In genomic region chr7:140026935-140027334, GRCh38 we compare ENCODE assay signal across 29 cellular contexts. TPM values are rescaled to one million over a fixed set of nuclear protein-coding genes. Genes with fewer than 3 reads are reported as not detected.
A peak's percentile ranks its signal among the peaks of the same experiment; 100 is the strongest.
DNase-seq lines count a peak whose midpoint lies in the region; ATAC-seq, FAIRE-seq and TF ChIP-seq lines count a peak whose summit lies in the region.
"Had no signal": no experiment of that assay in that cellular context is flagged by ENCODE, and none has a peak within 500 bp of the region (broad histone marks: within the 10 kb centered on the region; RNA-seq: fewer than 3 reads in every experiment).

No MANE protein-coding gene starts in this region.

- H3K18ac ChIP-seq in IMR-90 (ENCODE audit: low read depth, low read length) (no peak overlapping the region), H1 (ENCODE audit: extremely low read depth, low read length) (no peak overlapping the region), trophoblast cell (ENCODE audit: low read length) (no peak overlapping the region)

- no peak overlapping the region for H3K9ac ChIP-seq in IMR-90 (ENCODE audit: low read depth, low read length)
- H3K9ac ChIP-seq in H1 (replicated peaks in 1 of 4; ENCODE audit: extremely low read depth in 1 of 4, low read depth in 3 of 4, low read length in 3 of 4) = no peak overlapping the region
- H3K9ac ChIP-seq in trophoblast cell (ENCODE audit: low read length) = no peak overlapping the region
- H3K9ac ChIP-seq in smooth muscle cell (ENCODE audit: low read depth) = no peak overlapping the region
- H3K9ac ChIP-seq: BLaER1 had no signal

- H3K4me2 ChIP-seq in IMR-90 (ENCODE audit: low read depth, low read length) (no peak overlapping the region), H1 (ENCODE audit: insufficient read depth in 1 of 2, low read depth in 2 of 2, low read length in 2 of 2) (no peak overlapping the region), trophoblast cell (ENCODE audit: low read length) (no peak overlapping the region), smooth muscle cell (no peak overlapping the region)
- H3K4me2 ChIP-seq: BLaER1 had no signal

- no peak for TF ChIP-seq POLR2A in IMR-90 (IDR thresholded peaks at IDR 0.05; ENCODE audit: low read depth, low read length)
- TF ChIP-seq POLR2A in H1 (IDR thresholded peaks at IDR 0.05; ENCODE audit: control extremely low read depth in 1 of 2, low read depth in 2 of 2, low read length in 2 of 2) = no peak

- H3F3A ChIP-seq in smooth muscle cell (ENCODE audit: low read depth) = no peaks in the 10 kb centered on the region

- H3K4ac ChIP-seq in IMR-90 (ENCODE audit: low read depth, low read length) = no peak overlapping the region
- no peak overlapping the region for H3K4ac ChIP-seq in H1 (replicated peaks; ENCODE audit: insufficient read length, low read depth, low read length)
- no peak overlapping the region for H3K4ac ChIP-seq in trophoblast cell (ENCODE audit: low read depth, low read length)

- H3K27ac Mint-ChIP-seq in activated CD8-positive, alpha-beta T cell treated with anti-CD3 and anti-CD28 coated beads for 36 hours = no peak overlapping the region
- H3K27ac Mint-ChIP-seq: CD14-positive monocyte; CD4-positive, CD25-positive, alpha-beta regulatory T cell; CD8-positive, alpha-beta memory T cell had no signal

- H2BK5ac ChIP-seq in IMR-90 (ENCODE audit: low read depth, low read length, poor library complexity, severe bottlenecking) (no peak overlapping the region), H1 (ENCODE audit: low read depth, low read length) (no peak overlapping the region), trophoblast cell (ENCODE audit: low read depth, low read length, poor library complexity) (no peak overlapping the region)

- no peak overlapping the region for H3K56ac ChIP-seq in IMR-90 (ENCODE audit: extremely low read depth, insufficient read depth, low read length)
- H3K56ac ChIP-seq in H1 (replicated peaks; ENCODE audit: insufficient read length, low read depth, low read length) = no peak overlapping the region

- no peak overlapping the region for H4K12ac ChIP-seq in trophoblast cell (ENCODE audit: low read depth, low read length)

- no peaks in the 10 kb centered on the region for H3K23me2 ChIP-seq in H1 (ENCODE audit: low read depth, low read length)

- peaks cover 10% of the 10 kb centered on the region for H3K9me1 ChIP-seq in IMR-90 (ENCODE audit: insufficient read depth, low read length)

- no peaks in the 10 kb centered on the region for H3K79me2 ChIP-seq in H1 (ENCODE audit: control insufficient read depth in 1 of 2, insufficient read depth in 2 of 2, low read length in 2 of 2)
- H3K79me2 ChIP-seq in trophoblast cell (ENCODE audit: control insufficient read depth, insufficient read depth, low read length, poor library complexity) = no peaks in the 10 kb centered on the region
- H3K79me2 ChIP-seq in smooth muscle cell (ENCODE audit: low read depth) = no peaks in the 10 kb centered on the region

- H2BK12ac ChIP-seq in H1 (ENCODE audit: low read depth, low read length) (no peak overlapping the region), trophoblast cell (ENCODE audit: low read length) (no peak overlapping the region)

- no TSS peak for BruUV-seq in IMR-90 (replicated peaks; lab: Mats Ljungman, UMichigan)

- H3K4me1 ChIP-seq in IMR-90 (ENCODE audit: control insufficient read depth, insufficient read depth, low read length) (no peaks in the 10 kb centered on the region), H1 (replicated peaks in 1 of 4; ENCODE audit: control insufficient read depth in 3 of 4, insufficient read depth in 4 of 4, low read length in 3 of 4) (no peaks in the 10 kb centered on the region), trophoblast cell (ENCODE audit: control insufficient read depth in 1 of 2, insufficient read depth in 2 of 2, low read length in 2 of 2) (no peaks in the 10 kb centered on the region), smooth muscle cell (ENCODE audit: low read depth) (no peaks in the 10 kb centered on the region)
- H3K4me1 ChIP-seq: BE2C, BLaER1 had no signal

- H3K36me3 ChIP-seq in IMR-90 (ENCODE audit: control insufficient read depth, insufficient read depth, low read length) (peaks cover 14% of the 10 kb centered on the region), H1 (ENCODE audit: control insufficient read depth in 2 of 4, insufficient read depth in 4 of 4, low read length in 3 of 4) (no peaks in the 10 kb centered on the region), trophoblast cell (ENCODE audit: control insufficient read depth in 1 of 2, insufficient read depth in 2 of 2, low read length in 2 of 2) (no peaks in the 10 kb centered on the region), smooth muscle cell (ENCODE audit: low read depth) (no peaks in the 10 kb centered on the region)
- H3K36me3 ChIP-seq: BE2C had no signal

- TF ChIP-seq EP300 in H1 (IDR thresholded peaks at IDR 0.05; ENCODE audit: borderline replicate concordance in 1 of 2, low read depth in 2 of 2, low read length in 2 of 2) = no peak

- H2BK20ac ChIP-seq in IMR-90 (ENCODE audit: low read depth, low read length) (no peak overlapping the region), H1 (ENCODE audit: low read length) (no peak overlapping the region)

- H4K8ac ChIP-seq in IMR-90 (ENCODE audit: low read depth in 2 of 2, low read length in 2 of 2) (no peak overlapping the region), H1 (ENCODE audit: extremely low read depth, insufficient read depth, low read length) (0 out of 2 replicates have a peak overlapping the region, but pooled peaks have one; percentile 57), trophoblast cell (ENCODE audit: low read depth, low read length) (no peak overlapping the region)

- no peaks in the 10 kb centered on the region for H3K9me3 ChIP-seq in IMR-90 (ENCODE audit: control insufficient read depth, insufficient read depth, low read length)
- H3K9me3 ChIP-seq in H1 (ENCODE audit: insufficient read depth in 2 of 2, low read depth in 1 of 2, low read length in 1 of 2) = no peaks in the 10 kb centered on the region
- no peaks in the 10 kb centered on the region for H3K9me3 ChIP-seq in trophoblast cell (ENCODE audit: insufficient read depth, low read depth, low read length)
- no peaks in the 10 kb centered on the region for H3K9me3 ChIP-seq in smooth muscle cell (replicated peaks; ENCODE audit: low read depth)
- H3K9me3 ChIP-seq: BE2C, BLaER1 had no signal

- H3K14ac ChIP-seq in IMR-90 (replicated peaks; ENCODE audit: low read depth, low read length) (no peak overlapping the region), H1 (ENCODE audit: insufficient read length) (no peak overlapping the region), trophoblast cell (ENCODE audit: low read length) (no peak overlapping the region)

- no peak for FAIRE-seq in H1 (lab: Jason Lieb, UNC)
- FAIRE-seq: A204.1, GM12878, GM12892, GM18507 had no signal

- CTCF ChIA-PET in IMR-90 (lab: Yijun Ruan, JAX) (no interaction called here), H1 (lab: Charles Lee; ENCODE audit: partially characterized antibody) (interaction anchor here (0.8 to 2.2 kb wide), 2 partner anchors 10 to 154 kb away, joined by 4 to 6 read pairs; no protein-coding TSS in a partner anchor)
- CTCF ChIA-PET in activated CD8-positive, alpha-beta T cell treated with anti-CD3 and anti-CD28 coated beads for 36 hours (lab: Charles Lee) = no interaction called here

- H2AFZ ChIP-seq in IMR-90 (replicated peaks; ENCODE audit: low read length, poor library complexity) (peak overlapping the region; percentile 59), H1 (ENCODE audit: low read length) (no peak overlapping the region), trophoblast cell (ENCODE audit: insufficient read depth, low read length, poor library complexity) (no peak overlapping the region), smooth muscle cell (ENCODE audit: low read depth) (no peak overlapping the region)

- in situ Hi-C loops in IMR-90 (cut with MboI; ENCODE audit: low sequenced_read_pairs) = no loop called here

- no peak overlapping the region for H2BK15ac ChIP-seq in IMR-90 (ENCODE audit: low read depth, low read length)
- no peak overlapping the region for H2BK15ac ChIP-seq in H1 (ENCODE audit: low read length)

- dilution Hi-C loops in IMR-90 (cut with HindIII; ENCODE audit: low sequenced_read_pairs, unreplicated experiment) = no loop called here

- H2AK9ac ChIP-seq in IMR-90 (replicated peaks; ENCODE audit: low read depth, low read length, poor library complexity) = no peak overlapping the region

- no peak overlapping the region for H4K91ac ChIP-seq in IMR-90 (ENCODE audit: insufficient read depth, low read depth, low read length)
- H4K91ac ChIP-seq in H1 (replicated peaks; ENCODE audit: insufficient read length, low read length) = no peak overlapping the region
- no peak overlapping the region for H4K91ac ChIP-seq in trophoblast cell (ENCODE audit: low read depth, low read length)

- peaks cover 6% of the 10 kb centered on the region for H3K36me3 Mint-ChIP-seq in activated CD8-positive, alpha-beta T cell treated with anti-CD3 and anti-CD28 coated beads for 36 hours (ENCODE audit: low read depth)

- 96% methylated on average over 5 of the region's 9 CpGs; no CpG with 5 or more reads in 1 of the 2 experiments for WGBS in IMR-90 (ENCODE audit: extremely low coverage in 2 of 2, insufficient read length in 1 of 2), 2 experiments
- 97% methylated on average over 9 of the region's 9 CpGs; no CpG with 5 or more reads in 1 of the 2 experiments for WGBS in H1 (ENCODE audit: extremely low coverage in 1 of 2, insufficient coverage in 1 of 2, insufficient read length in 1 of 2, insufficient replicate concordance in 2 of 2, low coverage in 1 of 2, low lambda C conversion rate in 2 of 2, missing lambda C conversion rate in 1 of 2), 2 experiments
- WGBS in trophoblast cell (ENCODE audit: extremely low coverage, insufficient coverage, insufficient read length) = no CpG with 5 or more reads among the region's 9 CpGs
- 95% methylated on average over 9 of the region's 9 CpGs for WGBS in smooth muscle cell (ENCODE audit: low lambda C conversion rate)

- H3K4me3 Mint-ChIP-seq in activated CD8-positive, alpha-beta T cell treated with anti-CD3 and anti-CD28 coated beads for 36 hours = no peak overlapping the region
- H3K4me3 Mint-ChIP-seq: CD14-positive monocyte; CD4-positive, alpha-beta memory T cell; CD4-positive, CD25-positive, alpha-beta regulatory T cell; CD8-positive, alpha-beta memory T cell had no signal

- H3K79me1 ChIP-seq in IMR-90 (ENCODE audit: low read depth in 1 of 2, low read length in 2 of 2) (no peaks in the 10 kb centered on the region), H1 (ENCODE audit: low read depth, low read length) (0 out of 2 replicates have a peak, but pooled peaks cover 2% of the 10 kb centered on the region), trophoblast cell (ENCODE audit: low read length) (no peaks in the 10 kb centered on the region)

- intact Hi-C loops in IMR-90 (cut with micrococcal nuclease) = no loop called here
- intact Hi-C loops in activated CD8-positive, alpha-beta T cell treated with anti-CD3 and anti-CD28 coated beads for 36 hours (cut with micrococcal nuclease) = no loop called here

- POLR2A ChIA-PET in IMR-90 (lab: Charles Lee; ENCODE audit: unreplicated experiment) (no interaction called here), H1 (lab: Charles Lee; ENCODE audit: partially characterized antibody) (no interaction called here)
- POLR2A ChIA-PET in activated CD8-positive, alpha-beta T cell treated with anti-CD3 and anti-CD28 coated beads for 36 hours (lab: Charles Lee) = interaction anchor here (0.6 kb wide), 1 partner anchor 600 kb away, joined by 3 read pairs; no protein-coding TSS in a partner anchor

- H3K4me1 Mint-ChIP-seq in activated CD8-positive, alpha-beta T cell treated with anti-CD3 and anti-CD28 coated beads for 36 hours (ENCODE audit: low read depth) = no peaks in the 10 kb centered on the region
- H3K4me1 Mint-ChIP-seq: CD14-positive monocyte had no signal

- no peak overlapping the region for H2AK5ac ChIP-seq in IMR-90 (ENCODE audit: low read depth, low read length)
- no peak overlapping the region for H2AK5ac ChIP-seq in H1 (ENCODE audit: low read depth, low read length)
- no peak overlapping the region for H2AK5ac ChIP-seq in trophoblast cell (ENCODE audit: low read length)

- H3K27me3 ChIP-seq in IMR-90 (ENCODE audit: control insufficient read depth, insufficient read depth, low read length) (no peaks in the 10 kb centered on the region), H1 (replicated peaks in 1 of 4; ENCODE audit: control insufficient read depth in 3 of 4, extremely low read depth in 1 of 4, insufficient read depth in 3 of 4, low read length in 3 of 4) (no peaks in the 10 kb centered on the region), trophoblast cell (ENCODE audit: insufficient read depth, low read length) (no peaks in the 10 kb centered on the region), smooth muscle cell (ENCODE audit: low read depth) (no peaks in the 10 kb centered on the region)
- H3K27me3 ChIP-seq: BE2C, BLaER1 had no signal

- H3K27ac ChIP-seq in IMR-90 (ENCODE audit: insufficient read depth, low read length) (no peak overlapping the region), VCaP (peak overlapping the region; percentile 53; the same call in 1 of the 2 replicates), H1 (ENCODE audit: low read depth, low read length) (no peak overlapping the region), trophoblast cell (ENCODE audit: low read depth, low read length) (no peak overlapping the region), smooth muscle cell (ENCODE audit: low read depth) (no peak overlapping the region)
- H3K27ac ChIP-seq: BLaER1 had no signal

- ATAC-seq in IMR-90 (ENCODE audit: low read depth) = no peak
- ATAC-seq in activated CD8-positive, alpha-beta T cell treated with anti-CD3 and anti-CD28 coated beads for 36 hours = no peak
- ATAC-seq: GM12878 had no signal

- H3K23ac ChIP-seq in IMR-90 (ENCODE audit: low read depth, low read length) (no peak overlapping the region), H1 (ENCODE audit: insufficient read length) (no peak overlapping the region), trophoblast cell (ENCODE audit: low read length) (peak overlapping the region; percentile 49)

- DNase-seq in IMR-90 (no peak), H1 (ENCODE audit: low read depth in 1 of 2, low spot score in 2 of 2) (no peak), trophoblast cell (no peak), NCI-H2227 treated with DMSO at 0.1 percent for 48 hours (lab: John Stamatoyannopoulos, UW) (no peak), smooth muscle cell (lab: John Stamatoyannopoulos, UW; ENCODE audit: unreplicated experiment) (no peak), islet precursor cell (no peak)
- no peak for DNase-seq in activated CD8-positive, alpha-beta T cell treated with anti-CD3 and anti-CD28 coated beads for 36 hours
- DNase-seq: 8988T; ACHN; BE2C; C1 segment of cervical spinal cord; CD4-positive, alpha-beta memory T cell; CD4-positive, CD25-positive, alpha-beta regulatory T cell; CD8-positive, alpha-beta memory T cell; COR-L47; DMS 273 treated with DMSO at 0.1 percent for 48 hours; DMS153; DMS53; DMS79; DND-41; EL; GDM1 had no signal

- H4K5ac ChIP-seq in IMR-90 (ENCODE audit: low read depth, low read length) (no peak overlapping the region), H1 (ENCODE audit: insufficient read length, low read depth, low read length) (no peak overlapping the region)

- H3K4me3 ChIP-seq in IMR-90 (ENCODE audit: insufficient read depth, low read depth, low read length) (no peak overlapping the region), H1 (ENCODE audit: extremely low read depth in 1 of 4, insufficient read depth in 2 of 4, low read depth in 3 of 4, low read length in 4 of 4) (no peak overlapping the region), trophoblast cell (ENCODE audit: low read depth, low read length) (no peak overlapping the region), smooth muscle cell (no peak overlapping the region)
- H3K4me3 ChIP-seq: BLaER1, GM12878 had no signal

- H4K20me1 ChIP-seq in IMR-90 (ENCODE audit: insufficient read depth, low read length) (no peaks in the 10 kb centered on the region), H1 (replicated peaks in 1 of 2; ENCODE audit: control insufficient read depth in 1 of 2, insufficient read depth in 2 of 2, low read length in 2 of 2) (no peaks in the 10 kb centered on the region), smooth muscle cell (ENCODE audit: low read depth) (no peaks in the 10 kb centered on the region)
- H4K20me1 ChIP-seq: BLaER1 had no signal

- no peak for TF ChIP-seq CTCF in IMR-90 (conservative IDR thresholded peaks at IDR 0.05; ENCODE audit: low read depth, low read length)
- no peak for TF ChIP-seq CTCF in VCaP (conservative IDR thresholded peaks at IDR 0.05)
- no peak for TF ChIP-seq CTCF in H1 (IDR thresholded peaks at IDR 0.05; ENCODE audit: control extremely low read depth in 1 of 3, insufficient read depth in 1 of 3, low read depth in 1 of 3, low read length in 3 of 3)
- no peak for TF ChIP-seq CTCF in activated CD8-positive, alpha-beta T cell treated with anti-CD3 and anti-CD28 coated beads for 36 hours (IDR thresholded peaks at IDR 0.05)
- no peak for TF ChIP-seq CTCF in smooth muscle cell (IDR thresholded peaks at IDR 0.05; ENCODE audit: borderline replicate concordance, insufficient read depth, poor library complexity, severe bottlenecking)

- no peaks in the 10 kb centered on the region for H3K27me3 Mint-ChIP-seq in activated CD8-positive, alpha-beta T cell treated with anti-CD3 and anti-CD28 coated beads for 36 hours
- H3K27me3 Mint-ChIP-seq: CD4-positive, alpha-beta memory T cell; CD4-positive, CD25-positive, alpha-beta regulatory T cell; CD8-positive, alpha-beta memory T cell had no signal

- H2BK120ac ChIP-seq in IMR-90 (ENCODE audit: low read depth, low read length) (no peak overlapping the region), H1 (replicated peaks; ENCODE audit: low read depth, low read length) (no peak overlapping the region), trophoblast cell (ENCODE audit: insufficient read depth, low read length, poor library complexity) (no peak overlapping the region)

- H3K9me3 Mint-ChIP-seq in activated CD8-positive, alpha-beta T cell treated with anti-CD3 and anti-CD28 coated beads for 36 hours = no peaks in the 10 kb centered on the region
- H3K9me3 Mint-ChIP-seq: CD14-positive monocyte; CD4-positive, alpha-beta memory T cell; CD4-positive, CD25-positive, alpha-beta regulatory T cell; CD8-positive, alpha-beta memory T cell had no signal

- TF ChIP-seq RAD21 in IMR-90 (IDR thresholded peaks at IDR 0.05; ENCODE audit: low read length) = no peak
- TF ChIP-seq RAD21 in H1 (IDR thresholded peaks at IDR 0.05 in 1 of 2, conservative IDR thresholded peaks at IDR 0.05 in 1 of 2; ENCODE audit: low read depth in 2 of 2, low read length in 2 of 2) = no peak

RNA-seq across cellular contexts. Expression of gene PARP12, which starts 35.8 kb away (rescaled TPM):
- total RNA-seq in IMR-90 (2012; rRNA removed) = 6.9 and 7.2 TPM in 2 replicates
- 11.3 and 14.0 TPM in 2 replicates for polyA plus RNA-seq in IMR-90 (2012; rRNA removed)
- 12.1 and 12.8 TPM in 2 replicates for polyA plus RNA-seq in IMR-90 (2012; cell fraction: cytosol; rRNA removed)
- 25.9 and 32.5 TPM in 2 replicates for polyA plus RNA-seq in IMR-90 (2012; cell fraction: nucleus; rRNA removed; ENCODE audit: low replicate concordance)
- 9.0 and 10.6 TPM in 2 replicates for total RNA-seq in H1 (2021; fragmentation: NEBNext Ultra II Directional; extraction: Animal tissue kit (Norgen Biotek cat#: 25700))
- polyA plus RNA-seq in H1 (2011; rRNA removed) = 19.4 and 21.5 TPM in 2 replicates
- 15.6 TPM for polyA plus RNA-seq in H1 (2011; cell fraction: cytosol; rRNA removed)
- polyA plus RNA-seq in H1 (2011; cell fraction: nucleus; rRNA removed) = 29.0 TPM
- 9.9 to 13.6 TPM (median 12.0 TPM) in 4 replicates for polyA plus RNA-seq in H1 (2012, experiment 1 of 2)
- 7.7 TPM for polyA plus RNA-seq in H1 (2012, experiment 2 of 2)
- polyA plus RNA-seq in H1 (2013, experiment 1 of 2) = 5.4 TPM
- polyA plus RNA-seq in H1 (2013, experiment 2 of 2) = 5.1 TPM
- 14.6 and 21.4 TPM in 2 replicates for polyA minus RNA-seq in H1 (2011; rRNA and poly(A)+ RNA removed)
- polyA minus RNA-seq in H1 (2011; cell fraction: cytosol; rRNA and poly(A)+ RNA removed) = 12.9 TPM
- polyA minus RNA-seq in H1 (2011; cell fraction: nucleus; rRNA and poly(A)+ RNA removed) = 12.8 TPM
- 1.2 and 1.3 TPM in 2 replicates for polyA plus RNA-seq in trophoblast cell (2013)
- 10 to 100 TPM; 29.5 to 29.9 TPM for total RNA-seq in activated CD8-positive, alpha-beta T cell treated with anti-CD3 and anti-CD28 coated beads for 36 hours
- total RNA-seq in smooth muscle cell = 2.3 and 2.4 TPM in 2 replicates
- polyA plus RNA-seq in smooth muscle cell = 1.4 and 1.6 TPM in 2 replicates
